ENCODE assay signal across 19 cellular contexts in genomic region chr4:1061372-1061700, GRCh38. TPM values are rescaled to one million over a fixed set of nuclear protein-coding genes. Genes with fewer than 3 reads are reported as not detected.
DNase-seq lines count a peak whose midpoint lies in the region; ATAC-seq and TF ChIP-seq lines count a peak whose summit lies in the region.
"Had no signal": no experiment of that assay in that cellular context is flagged by ENCODE, and none has a peak within 500 bp of the region (broad histone marks: within the 10 kb centered on the region; RNA-seq: fewer than 3 reads in every experiment).

No MANE protein-coding gene starts in this region.

- H3K4me1 Mint-ChIP-seq in neural progenitor cell, result peaks cover 32% of the 10 kb centered on the region
- H3K4me1 Mint-ChIP-seq in activated T-cell treated with anti-CD3 and anti-CD28 coated beads, Interleukin-2, amount 50 U/mL, for 24 hours (ENCODE audit: low read depth), result peaks cover 11% of the 10 kb centered on the region

- H2AFZ ChIP-seq in neural progenitor cell (replicated peaks), result peak overlapping the region; percentile 10

- no peak overlapping the region for H3K4me3 ChIP-seq in coronary artery
- no peak overlapping the region for H3K4me3 ChIP-seq in neural progenitor cell
- no peak overlapping the region for H3K4me3 ChIP-seq in suprapubic skin
- H3K4me3 ChIP-seq: HAP-1 had no signal

- H3K27me3 ChIP-seq in neural progenitor cell (peaks cover 69% of the 10 kb centered on the region), suprapubic skin (peaks cover 56% of the 10 kb centered on the region)

- peaks cover 4% of the 10 kb centered on the region for H3K27me3 Mint-ChIP-seq in neural progenitor cell (ENCODE audit: insufficient read depth, low read depth)
- peaks cover 35% of the 10 kb centered on the region for H3K27me3 Mint-ChIP-seq in activated T-cell treated with anti-CD3 and anti-CD28 coated beads, Interleukin-2, amount 50 U/mL, for 24 hours

- no peaks in the 10 kb centered on the region for H3K79me2 ChIP-seq in neural progenitor cell (ENCODE audit: low read depth)

- H4K20me1 ChIP-seq in neural progenitor cell (ENCODE audit: low read depth), result no peaks in the 10 kb centered on the region

- no peak overlapping the region for H3K9ac ChIP-seq in neural progenitor cell

- no peaks in the 10 kb centered on the region for H3K4me1 ChIP-seq in neural progenitor cell
- peaks cover 13% of the 10 kb centered on the region for H3K4me1 ChIP-seq in suprapubic skin
- H3K4me1 ChIP-seq: HAP-1 had no signal

- H3K27ac ChIP-seq in coronary artery (no peak overlapping the region), neural progenitor cell (no peak overlapping the region), suprapubic skin (no peak overlapping the region)

- no peaks in the 10 kb centered on the region for H3F3A ChIP-seq in neural progenitor cell (ENCODE audit: low read depth)

- intact Hi-C loops in Right ventricle myocardium inferior (cut with DNase I) (no loop called here), left ventricle myocardium superior (cut with micrococcal nuclease) (no loop called here)

- no peak overlapping the region for H3K4me3 Mint-ChIP-seq in neural progenitor cell
- no peak overlapping the region for H3K4me3 Mint-ChIP-seq in activated T-cell treated with anti-CD3 and anti-CD28 coated beads, Interleukin-2, amount 50 U/mL, for 24 hours
- H3K4me3 Mint-ChIP-seq: CD4-positive, alpha-beta T cell had no signal

- no peaks in the 10 kb centered on the region for H3K9me3 Mint-ChIP-seq in neural progenitor cell
- peaks cover 2% of the 10 kb centered on the region for H3K9me3 Mint-ChIP-seq in activated T-cell treated with anti-CD3 and anti-CD28 coated beads, Interleukin-2, amount 50 U/mL, for 24 hours

- H3K27ac Mint-ChIP-seq in neural progenitor cell, result no peak overlapping the region
- no peak overlapping the region for H3K27ac Mint-ChIP-seq in activated T-cell treated with anti-CD3 and anti-CD28 coated beads, Interleukin-2, amount 50 U/mL, for 24 hours
- H3K27ac Mint-ChIP-seq: CD4-positive, alpha-beta T cell had no signal

- no peak for TF ChIP-seq POLR2A in suprapubic skin (IDR thresholded peaks at IDR 0.05)

- no peak overlapping the region for H3K4me2 ChIP-seq in neural progenitor cell

- TF ChIP-seq CTCF in coronary artery (IDR thresholded peaks at IDR 0.05), result no peak
- no peak for TF ChIP-seq CTCF in neural progenitor cell (IDR thresholded peaks at IDR 0.05)
- TF ChIP-seq CTCF in suprapubic skin (IDR thresholded peaks at IDR 0.05), result no peak

- WGBS in suprapubic skin, result 79% methylated on average over 10 of the region's 10 CpGs

- no peak for TF ChIP-seq EP300 in suprapubic skin (IDR thresholded peaks at IDR 0.05)

- no peak for ATAC-seq in Right ventricle myocardium inferior
- no peak for ATAC-seq in left ventricle myocardium superior

- H3K36me3 Mint-ChIP-seq in neural progenitor cell, result no peaks in the 10 kb centered on the region
- H3K36me3 Mint-ChIP-seq in activated T-cell treated with anti-CD3 and anti-CD28 coated beads, Interleukin-2, amount 50 U/mL, for 24 hours (ENCODE audit: low read depth), result no peaks in the 10 kb centered on the region

- H3K36me3 ChIP-seq in neural progenitor cell (no peaks in the 10 kb centered on the region), suprapubic skin (no peaks in the 10 kb centered on the region)
- H3K36me3 ChIP-seq: HAP-1 had no signal

- no peaks in the 10 kb centered on the region for H3K9me3 ChIP-seq in neural progenitor cell (ENCODE audit: low read depth)
- no peaks in the 10 kb centered on the region for H3K9me3 ChIP-seq in suprapubic skin
- H3K9me3 ChIP-seq: HAP-1 had no signal

- DNase-seq in Right ventricle myocardium inferior (ENCODE audit: missing footprints) (peak; percentile 68), left ventricle myocardium superior (no peak), coronary artery (ENCODE audit: low spot score) (peak; percentile 55), neural progenitor cell (ENCODE audit: low spot score) (no peak), suprapubic skin (ENCODE audit: low spot score in 2 of 2) (peak; percentile 50 to 65), HuH-7.5 (ENCODE audit: low spot score) (no peak), NCI-H187 (lab: John Stamatoyannopoulos, UW) (no peak)
- no peak for DNase-seq in activated T-cell treated with anti-CD3 and anti-CD28 coated beads, Interleukin-2, amount 50 U/mL, for 24 hours
- DNase-seq: ACHN; C1 segment of cervical spinal cord; Calu3; CD4-positive, alpha-beta T cell; DMS153; DMS79 treated with DMSO at 0.1 percent for 48 hours; EL; GOT3 had no signal

RNA-seq across cellular contexts. Expression of gene FGFRL1, which starts 49.9 kb away (rescaled TPM):
- total RNA-seq in Right ventricle myocardium inferior (21.0 TPM), left ventricle myocardium superior (26.6 TPM), neural progenitor cell (ENCODE audit: low replicate concordance) (9.6 and 27.4 TPM in 2 replicates), suprapubic skin (10 to 100 TPM in 3 of 4 donors, 1 to 10 TPM in 1; 9.0 to 19.9 (median 12.0) TPM)

RNA-seq across cellular contexts. Expression of gene RNF212, which starts 52.0 kb away (rescaled TPM):
- 1.7 TPM for total RNA-seq in Right ventricle myocardium inferior
- 0.62 TPM for total RNA-seq in left ventricle myocardium superior
- 3.4 and 3.7 TPM in 2 replicates for total RNA-seq in neural progenitor cell (ENCODE audit: low replicate concordance)
- 10 to 100 TPM in 1 of 4 donors, 1 to 10 TPM in 3; 2.4 to 16.5 (median 4.4) TPM for total RNA-seq in suprapubic skin
- total RNA-seq: A172, Calu3, HT-29 had no signal

Comparison
In these comparisons a context has a peak if more than half of its experiments do, and no peak if none do; other contexts are left out.
1. DNase-seq: peak in Right ventricle myocardium inferior (single experiment), coronary artery (single experiment) and suprapubic skin (2 of 2); none in left ventricle myocardium superior (single experiment), neural progenitor cell (single experiment), HuH-7.5 (single experiment), NCI-H187 (0 of 2) and activated T-cell treated with anti-CD3 and anti-CD28 coated beads, Interleukin-2, amount 50 U/mL, for 24 hours (single experiment).